In the genomic region with DNA sequence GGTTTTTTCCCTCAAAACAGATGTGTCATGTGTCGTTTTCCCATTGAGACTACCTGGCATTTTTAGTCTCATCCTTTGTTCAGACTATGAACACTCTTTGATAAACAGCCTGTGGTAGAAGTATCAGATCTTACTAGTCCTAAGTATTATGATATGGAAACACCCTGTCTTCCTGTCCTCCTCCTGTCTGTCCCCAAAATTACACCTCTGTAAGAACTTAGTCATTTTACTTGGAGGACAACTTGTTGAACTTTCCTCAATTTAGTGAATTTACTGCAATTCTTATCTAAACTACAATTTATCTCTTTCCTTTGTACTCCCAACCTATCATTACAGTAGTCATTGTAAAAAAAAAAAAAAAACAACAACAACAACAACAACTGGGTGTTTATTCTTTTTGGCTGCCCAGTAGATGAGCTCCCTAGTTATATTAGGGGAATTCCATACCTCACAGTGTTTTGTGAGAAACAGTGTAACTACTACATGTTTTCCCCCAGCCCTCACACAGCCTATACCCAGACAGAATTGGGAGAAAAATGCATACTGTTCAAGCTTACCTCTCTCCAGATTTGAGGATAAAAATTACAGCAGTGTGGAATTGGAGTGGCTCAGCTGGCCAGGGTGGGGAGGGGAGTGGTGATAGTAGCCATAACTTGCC, we compare ENCODE assay signal across 28 cellular contexts. TPM values are rescaled to one million over a fixed set of nuclear protein-coding genes. Genes with fewer than 3 reads are reported as not detected.
DNase-seq lines count a peak whose midpoint lies in the region; ATAC-seq and TF ChIP-seq lines count a peak whose summit lies in the region.
"Had no signal": no experiment of that assay in that cellular context is flagged by ENCODE, and none has a peak within 500 bp of the region (broad histone marks: within the 10 kb centered on the region; RNA-seq: fewer than 3 reads in every experiment).

No MANE protein-coding gene starts in this region.

- H3K4me1 ChIP-seq in GM23338 (ENCODE audit: insufficient read depth), result peaks cover 11% of the 10 kb centered on the region; the same call in 1 of the 2 replicates
- H3K4me1 ChIP-seq: Caco-2, upper lobe of left lung had no signal

- H3K36me3 Mint-ChIP-seq in GM23338 (ENCODE audit: low read depth), result peaks cover 21% of the 10 kb centered on the region
- peaks cover 11% of the 10 kb centered on the region for H3K36me3 Mint-ChIP-seq in osteocyte (ENCODE audit: unreplicated experiment)

- no peak for TF ChIP-seq CTCF in GM23338 (conservative IDR thresholded peaks at IDR 0.05; ENCODE audit: low read depth in 2 of 2)
- no peak for TF ChIP-seq CTCF in osteocyte (IDR thresholded peaks at IDR 0.05)

- peak; percentile 78 for ATAC-seq in GM18868 (IDR thresholded peaks at IDR 0.05; ENCODE audit: unreplicated experiment)
- ATAC-seq in GM23338, result no peak
- peak; percentile 76 for ATAC-seq in HG03432 (IDR thresholded peaks at IDR 0.05; ENCODE audit: unreplicated experiment)
- ATAC-seq: natural killer cell treated with Interleukin-12 subunit alpha and Interleukin-12 subunit beta and Interleukin-15 and Interleukin-18, amount 100 ng/mL, for 72 hours; Panc1 had no signal

- H3K27ac Mint-ChIP-seq in GM23338 (peak overlapping the region; percentile 39), osteocyte (ENCODE audit: unreplicated experiment) (peak overlapping the region; percentile 25)
- H3K27ac Mint-ChIP-seq: activated naive CD4-positive, alpha-beta T cell treated with anti-CD3 and anti-CD28 coated beads, Interleukin-2, amount 50 U/mL, for 24 hours; natural killer cell treated with Interleukin-12 subunit alpha and Interleukin-12 subunit beta and Interleukin-15 and Interleukin-18, amount 100 ng/mL, for 72 hours had no signal

- H3K27me3 ChIP-seq in GM23338 (ENCODE audit: insufficient read depth), result no peaks in the 10 kb centered on the region
- H3K27me3 ChIP-seq: upper lobe of left lung had no signal

- H3K4me1 Mint-ChIP-seq in GM23338 (peaks cover 28% of the 10 kb centered on the region), osteocyte (ENCODE audit: unreplicated experiment) (peaks cover 68% of the 10 kb centered on the region)

- DNase-seq in GM23338 (ENCODE audit: low spot score) (no peak), osteocyte (ENCODE audit: extremely low spot score, unreplicated experiment) (no peak), SKM-1 (lab: John Stamatoyannopoulos, UW; ENCODE audit: unreplicated experiment) (no peak), kidney glomerular epithelial cell (lab: John Stamatoyannopoulos, UW) (no peak)
- no peak for DNase-seq in stimulated activated CD4-positive, alpha-beta T cell treated with anti-CD3 and anti-CD28 coated beads, Interleukin-15, amount 100 ng/mL, for 24 hours
- DNase-seq: C1 segment of cervical spinal cord; Caco-2; DND-41; effector CD4-positive, alpha-beta T cell; HCEC 1CT; NCI-H1436 treated with DMSO at 0.1 percent for 48 hours; NCI-H345; SHP77; substantia nigra; SW 1271; T1000; upper lobe of left lung had no signal

- H3F3A ChIP-seq in GM23338 (replicated peaks; ENCODE audit: low read depth), result no peaks in the 10 kb centered on the region

- H3K79me2 ChIP-seq in GM23338 (replicated peaks; ENCODE audit: insufficient read depth), result peaks cover 68% of the 10 kb centered on the region

- H3K4me2 ChIP-seq in GM23338, result no peak overlapping the region

- H3K36me3 ChIP-seq in GM23338 (ENCODE audit: insufficient read depth), result no peaks in the 10 kb centered on the region

- H3K4me3 Mint-ChIP-seq in GM23338 (no peak overlapping the region), osteocyte (ENCODE audit: unreplicated experiment) (no peak overlapping the region)
- H3K4me3 Mint-ChIP-seq: activated naive CD4-positive, alpha-beta T cell treated with anti-CD3 and anti-CD28 coated beads, Interleukin-2, amount 50 U/mL, for 24 hours; natural killer cell treated with Interleukin-12 subunit alpha and Interleukin-12 subunit beta and Interleukin-15 and Interleukin-18, amount 100 ng/mL, for 72 hours had no signal

- 0 out of 2 replicates have a peak overlapping the region, but pooled peaks have one; percentile 12 for H3K27ac ChIP-seq in GM23338 (ENCODE audit: low read depth)
- H3K27ac ChIP-seq: upper lobe of left lung had no signal

- H3K4me3 ChIP-seq in GM23338, result no peak overlapping the region
- H3K4me3 ChIP-seq: upper lobe of left lung had no signal

- H3K27me3 Mint-ChIP-seq in GM23338 (ENCODE audit: insufficient read depth, low read depth, poor library complexity), result peaks cover 2% of the 10 kb centered on the region
- H3K27me3 Mint-ChIP-seq in osteocyte (ENCODE audit: unreplicated experiment), result no peaks in the 10 kb centered on the region
- H3K27me3 Mint-ChIP-seq: activated naive CD4-positive, alpha-beta T cell treated with anti-CD3 and anti-CD28 coated beads, Interleukin-2, amount 50 U/mL, for 24 hours; natural killer cell treated with Interleukin-12 subunit alpha and Interleukin-12 subunit beta and Interleukin-15 and Interleukin-18, amount 100 ng/mL, for 72 hours had no signal

- peaks cover 7% of the 10 kb centered on the region; the same call in 1 of the 2 replicates for H3K9me2 ChIP-seq in GM23338 (ENCODE audit: insufficient read depth)

- H2AFZ ChIP-seq in GM23338, result no peak overlapping the region

- no peaks in the 10 kb centered on the region for H3K9me3 Mint-ChIP-seq in GM23338
- no peaks in the 10 kb centered on the region for H3K9me3 Mint-ChIP-seq in osteocyte (ENCODE audit: unreplicated experiment)
- H3K9me3 Mint-ChIP-seq: activated naive CD4-positive, alpha-beta T cell treated with anti-CD3 and anti-CD28 coated beads, Interleukin-2, amount 50 U/mL, for 24 hours; natural killer cell treated with Interleukin-12 subunit alpha and Interleukin-12 subunit beta and Interleukin-15 and Interleukin-18, amount 100 ng/mL, for 72 hours had no signal

- H4K20me1 ChIP-seq in GM23338 (replicated peaks; ENCODE audit: insufficient read depth), result peaks cover 19% of the 10 kb centered on the region

TF ChIP-seq in GM23338, 12 proteins besides CTCF, POLR2A, EP300 and RAD21:
- TF ChIP-seq ZNF114 (CRISPR knock-in tag; IDR thresholded peaks at IDR 0.05) (no peak), STAT1 (IDR thresholded peaks at IDR 0.05; ENCODE audit: unreplicated experiment) (no peak), EZH2phosphoT487 (IDR thresholded peaks at IDR 0.05; ENCODE audit: unreplicated experiment) (no peak), CREB1 (CRISPR knock-in tag; IDR thresholded peaks at IDR 0.05; ENCODE audit: low read depth) (no peak)
- TF ChIP-seq, protein P1, sequence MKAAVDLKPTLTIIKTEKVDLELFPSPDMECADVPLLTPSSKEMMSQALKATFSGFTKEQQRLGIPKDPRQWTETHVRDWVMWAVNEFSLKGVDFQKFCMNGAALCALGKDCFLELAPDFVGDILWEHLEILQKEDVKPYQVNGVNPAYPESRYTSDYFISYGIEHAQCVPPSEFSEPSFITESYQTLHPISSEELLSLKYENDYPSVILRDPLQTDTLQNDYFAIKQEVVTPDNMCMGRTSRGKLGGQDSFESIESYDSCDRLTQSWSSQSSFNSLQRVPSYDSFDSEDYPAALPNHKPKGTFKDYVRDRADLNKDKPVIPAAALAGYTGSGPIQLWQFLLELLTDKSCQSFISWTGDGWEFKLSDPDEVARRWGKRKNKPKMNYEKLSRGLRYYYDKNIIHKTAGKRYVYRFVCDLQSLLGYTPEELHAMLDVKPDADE (IDR thresholded peaks at IDR 0.05), result no peak
- TF ChIP-seq, protein P2, sequence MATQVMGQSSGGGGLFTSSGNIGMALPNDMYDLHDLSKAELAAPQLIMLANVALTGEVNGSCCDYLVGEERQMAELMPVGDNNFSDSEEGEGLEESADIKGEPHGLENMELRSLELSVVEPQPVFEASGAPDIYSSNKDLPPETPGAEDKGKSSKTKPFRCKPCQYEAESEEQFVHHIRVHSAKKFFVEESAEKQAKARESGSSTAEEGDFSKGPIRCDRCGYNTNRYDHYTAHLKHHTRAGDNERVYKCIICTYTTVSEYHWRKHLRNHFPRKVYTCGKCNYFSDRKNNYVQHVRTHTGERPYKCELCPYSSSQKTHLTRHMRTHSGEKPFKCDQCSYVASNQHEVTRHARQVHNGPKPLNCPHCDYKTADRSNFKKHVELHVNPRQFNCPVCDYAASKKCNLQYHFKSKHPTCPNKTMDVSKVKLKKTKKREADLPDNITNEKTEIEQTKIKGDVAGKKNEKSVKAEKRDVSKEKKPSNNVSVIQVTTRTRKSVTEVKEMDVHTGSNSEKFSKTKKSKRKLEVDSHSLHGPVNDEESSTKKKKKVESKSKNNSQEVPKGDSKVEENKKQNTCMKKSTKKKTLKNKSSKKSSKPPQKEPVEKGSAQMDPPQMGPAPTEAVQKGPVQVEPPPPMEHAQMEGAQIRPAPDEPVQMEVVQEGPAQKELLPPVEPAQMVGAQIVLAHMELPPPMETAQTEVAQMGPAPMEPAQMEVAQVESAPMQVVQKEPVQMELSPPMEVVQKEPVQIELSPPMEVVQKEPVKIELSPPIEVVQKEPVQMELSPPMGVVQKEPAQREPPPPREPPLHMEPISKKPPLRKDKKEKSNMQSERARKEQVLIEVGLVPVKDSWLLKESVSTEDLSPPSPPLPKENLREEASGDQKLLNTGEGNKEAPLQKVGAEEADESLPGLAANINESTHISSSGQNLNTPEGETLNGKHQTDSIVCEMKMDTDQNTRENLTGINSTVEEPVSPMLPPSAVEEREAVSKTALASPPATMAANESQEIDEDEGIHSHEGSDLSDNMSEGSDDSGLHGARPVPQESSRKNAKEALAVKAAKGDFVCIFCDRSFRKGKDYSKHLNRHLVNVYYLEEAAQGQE (IDR thresholded peaks at IDR 0.05; ENCODE audit: unreplicated experiment), result no peak

RNA-seq across cellular contexts. Expression of a gene that starts 18.5 kb away (rescaled TPM):
- total RNA-seq in GM23338 (2014; rRNA removed; shearing (Covaris generic)), result not detected in 2 replicates
- 0.06 and 0.28 TPM in 2 replicates for polyA plus RNA-seq in GM23338 (2016; fragmentation: Nextera tagmentation; extraction: Ambion mirVana)
- total RNA-seq in osteocyte, result not detected in 2 replicates
- total RNA-seq: bronchial epithelial cell; epithelial cell of proximal tubule; HT1080; natural killer cell treated with Interleukin-12 subunit alpha and Interleukin-12 subunit beta and Interleukin-15 and Interleukin-18, amount 100 ng/mL, for 72 hours; osteoblast; renal cortical epithelial cell; skeletal muscle tissue had no signal

RNA-seq across cellular contexts. Expression of a gene that starts 36.4 kb away (rescaled TPM):
- total RNA-seq in GM23338 (2014; rRNA removed; shearing (Covaris generic)), result 11.1 and 12.7 TPM in 2 replicates
- 7.2 and 7.3 TPM in 2 replicates for polyA plus RNA-seq in GM23338 (2016; fragmentation: Nextera tagmentation; extraction: Ambion mirVana)
- total RNA-seq in osteocyte, result 19.6 and 20.5 TPM in 2 replicates
